Comparison of ENCODE assay signal across 10 cellular contexts in genomic region chr1:17662296-17662695, GRCh38.
"Had no signal": no experiment of that assay in that cellular context is flagged by ENCODE, and none has a peak within 500 bp of the region (broad histone marks: within the 10 kb centered on the region; RNA-seq: fewer than 3 reads in every experiment).

No MANE protein-coding gene starts in this region.

- DNase-seq: NCI-H2081 treated with DMSO at 0.1 percent for 48 hours, NCI-H510A, NCI-H524 treated with DMSO at 0.1 percent for 48 hours, NCI-H774, SHP77 treated with DMSO at 0.1 percent for 48 hours had no signal

- H3K27ac ChIP-seq: SJSA1, SK-N-MC had no signal

- FAIRE-seq: HepG2, RCC 7860 had no signal

- H3K4me3 ChIP-seq: MG63, SJSA1, SK-N-MC had no signal

- H3K4me1 ChIP-seq: SJSA1 had no signal

- H3K27me3 ChIP-seq: MG63, SJSA1 had no signal

- H3K9me3 ChIP-seq: MG63, SJSA1 had no signal
